ENCODE assay signal across 19 cellular contexts in genomic region chr15:39979606-39980005, GRCh38. TPM values are rescaled to one million over a fixed set of nuclear protein-coding genes. Genes with fewer than 3 reads are reported as not detected.
"Had no signal": no experiment of that assay in that cellular context is flagged by ENCODE, and none has a peak within 500 bp of the region (broad histone marks: within the 10 kb centered on the region; RNA-seq: fewer than 3 reads in every experiment).

No MANE protein-coding gene starts in this region.

- H3K27me3 ChIP-seq: esophagus squamous epithelium, gastrocnemius medialis, heart right ventricle, neutrophil, sigmoid colon, spleen had no signal

- H3K27ac Mint-ChIP-seq: activated naive CD4-positive, alpha-beta T cell treated with anti-CD3 and anti-CD28 coated beads, Interleukin-2, amount 50 U/mL, for 72 hours; effector memory CD8-positive, alpha-beta T cell; memory B cell; naive thymus-derived CD4-positive, alpha-beta T cell; stimulated activated memory B cell treated with anti-CD40 and anti-IgM and Interleukin-4, amounts not matched to agents 10 μg/mL and 1 μg/mL and 100 μg/mL, for 72 hours had no signal

- H3K9me3 ChIP-seq: esophagus squamous epithelium, gastrocnemius medialis, mucosa of descending colon, neutrophil, sigmoid colon, thoracic aorta had no signal

- ATAC-seq: activated naive CD4-positive, alpha-beta T cell treated with anti-CD3 and anti-CD28 coated beads, Interleukin-2, amount 50 U/mL, for 72 hours; effector memory CD8-positive, alpha-beta T cell; gastrocnemius medialis; heart right ventricle; mucosa of descending colon; naive thymus-derived CD4-positive, alpha-beta T cell; stimulated activated memory B cell treated with anti-CD40 and anti-IgM and Interleukin-4, amounts not matched to agents 10 μg/mL and 1 μg/mL and 100 μg/mL, for 72 hours had no signal

- H3K4me1 ChIP-seq: gastrocnemius medialis had no signal

- H3K27me3 Mint-ChIP-seq: effector memory CD8-positive, alpha-beta T cell; memory B cell; naive thymus-derived CD4-positive, alpha-beta T cell; stimulated activated memory B cell treated with anti-CD40 and anti-IgM and Interleukin-4, amounts not matched to agents 10 μg/mL and 1 μg/mL and 100 μg/mL, for 72 hours had no signal

- H3K27ac ChIP-seq: esophagus squamous epithelium, gastrocnemius medialis, heart right ventricle, neutrophil, sigmoid colon, spleen, thoracic aorta had no signal

- H3K4me3 Mint-ChIP-seq: effector memory CD8-positive, alpha-beta T cell; memory B cell; naive thymus-derived CD4-positive, alpha-beta T cell; stimulated activated memory B cell treated with anti-CD40 and anti-IgM and Interleukin-4, amounts not matched to agents 10 μg/mL and 1 μg/mL and 100 μg/mL, for 72 hours had no signal

- H3K4me3 ChIP-seq: esophagus squamous epithelium, gastrocnemius medialis, heart right ventricle, mucosa of descending colon, sigmoid colon, spleen, thoracic aorta had no signal

- H3K4me1 Mint-ChIP-seq: memory B cell; naive thymus-derived CD4-positive, alpha-beta T cell; stimulated activated memory B cell treated with anti-CD40 and anti-IgM and Interleukin-4, amounts not matched to agents 10 μg/mL and 1 μg/mL and 100 μg/mL, for 72 hours had no signal

- H3K9me3 Mint-ChIP-seq: effector memory CD8-positive, alpha-beta T cell; memory B cell; stimulated activated memory B cell treated with anti-CD40 and anti-IgM and Interleukin-4, amounts not matched to agents 10 μg/mL and 1 μg/mL and 100 μg/mL, for 72 hours had no signal

- DNase-seq: activated CD4-positive, alpha-beta T cell treated with anti-CD3 and anti-CD28 coated beads, Interleukin-2, amount 50 U/mL, for 4 hours; activated gamma-delta T cell; cerebellar nuclear complex; effector memory CD8-positive, alpha-beta T cell; esophagus squamous epithelium; gastrocnemius medialis; heart right ventricle; kidney glomerular epithelial cell; mucosa of descending colon; naive thymus-derived CD4-positive, alpha-beta T cell; sigmoid colon; spleen; stimulated activated CD4-positive, alpha-beta T cell treated with anti-CD3 and anti-CD28 coated beads, Interleukin-4, amount 100 ng/mL, for 4 hours had no signal

RNA-seq across cellular contexts. Expression of gene GPR176, which starts 59.5 kb away (rescaled TPM):
- total RNA-seq: T-helper 2 cell treated with Interferon-gamma antibody and Interleukin-4, amounts not matched to agents 100 ng/mL and 5 ng/mL, for 36 hours had no signal
